In the genomic region with DNA sequence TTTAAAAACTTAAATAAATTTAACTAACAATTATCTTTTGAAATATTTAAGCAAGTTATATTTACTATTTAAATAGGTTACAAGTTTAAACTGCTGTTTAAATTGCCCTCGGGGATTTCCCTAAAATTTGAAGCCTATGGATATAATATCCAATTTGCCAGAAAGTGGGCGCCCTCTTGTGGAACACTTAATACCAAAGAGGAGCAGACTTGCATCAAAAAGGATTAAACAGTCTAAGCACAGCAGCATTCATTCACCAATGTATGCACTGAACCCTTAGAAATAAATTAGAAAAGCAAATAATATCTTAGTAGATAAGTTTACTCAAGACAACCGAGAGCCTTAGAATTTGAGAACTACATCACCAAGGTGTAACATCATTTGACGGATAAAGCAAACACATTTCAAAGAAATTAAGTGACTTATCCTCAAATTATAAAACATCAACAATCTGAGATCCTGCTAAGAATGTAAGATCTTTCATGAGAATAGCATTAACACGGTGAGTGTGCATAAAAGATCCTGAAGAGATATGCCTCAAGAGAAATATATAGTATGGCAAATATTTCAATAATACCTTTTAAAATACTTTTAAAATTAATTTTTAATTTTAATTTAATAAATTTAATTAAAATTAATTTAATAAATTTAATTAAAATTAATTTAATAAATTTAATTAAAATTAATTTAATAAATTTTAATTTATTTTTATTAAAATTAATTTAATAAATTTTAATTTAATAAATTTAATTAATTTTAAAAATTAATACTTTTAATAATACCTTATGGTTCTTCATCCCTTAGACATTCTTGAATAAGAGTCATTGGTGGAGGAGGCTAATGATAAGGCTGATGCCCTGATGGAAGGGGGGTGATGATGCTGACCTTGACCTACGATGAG, we compare ENCODE assay signal across 7 cellular contexts. TPM values are rescaled to one million over a fixed set of nuclear protein-coding genes. Genes with fewer than 3 reads are reported as not detected.
DNase-seq lines count a peak whose midpoint lies in the region; TF ChIP-seq lines count a peak whose summit lies in the region.

No MANE protein-coding gene starts in this region.

- H3K27me3 ChIP-seq in OCI-LY1 (ENCODE audit: insufficient read depth, low read length), result no peaks in the 10 kb centered on the region
- H3K27me3 ChIP-seq in uterus, result no peaks in the 10 kb centered on the region

- H3F3A ChIP-seq in OCI-LY1 (ENCODE audit: insufficient read depth, low read length), result no peaks in the 10 kb centered on the region

- no peak overlapping the region for H3K27ac Mint-ChIP-seq in chondrocyte (ENCODE audit: unreplicated experiment)

- no peak overlapping the region for H3K27ac ChIP-seq in OCI-LY1 (ENCODE audit: low read depth, low read length, poor library complexity, severe bottlenecking)
- H3K27ac ChIP-seq in uterus, result no peak overlapping the region

- peaks cover 10% of the 10 kb centered on the region for H3K27me3 Mint-ChIP-seq in chondrocyte (ENCODE audit: low read depth)

- H3K4me1 ChIP-seq in OCI-LY1 (ENCODE audit: insufficient read depth, low read length, severe bottlenecking) (no peaks in the 10 kb centered on the region), uterus (no peaks in the 10 kb centered on the region)

- H3K36me3 Mint-ChIP-seq in chondrocyte (ENCODE audit: low read depth), result no peaks in the 10 kb centered on the region

- no peak overlapping the region for H3K9ac ChIP-seq in OCI-LY1 (ENCODE audit: low read length)

- no peak overlapping the region for H3K4me3 ChIP-seq in OCI-LY1 (ENCODE audit: low read depth, low read length, poor library complexity, severe bottlenecking)
- H3K4me3 ChIP-seq in uterus, result no peak overlapping the region

- no peak overlapping the region for H3K4me2 ChIP-seq in OCI-LY1 (ENCODE audit: low read length)

- DNase-seq in EL (peak; percentile 50), chondrocyte (ENCODE audit: low spot score) (no peak), lung microvascular endothelial cell (ENCODE audit: low read depth in 2 of 2) (peak; percentile 56 to 69), uterus (peak in 1 of 2 donors; percentile 24)
- DNase-seq in effector CD4-positive, alpha-beta T cell, result no peak

- TF ChIP-seq CTCF in OCI-LY1 (IDR thresholded peaks at IDR 0.05; ENCODE audit: low read length) (peak; percentile 73), chondrocyte (IDR thresholded peaks at IDR 0.05) (peak; percentile 92), uterus (IDR thresholded peaks at IDR 0.05) (peak; percentile 36 to 49 (median 43))

- H3K4me1 Mint-ChIP-seq in chondrocyte (ENCODE audit: low read depth), result no peaks in the 10 kb centered on the region

- no peak for TF ChIP-seq EP300 in Ishikawa (IDR thresholded peaks at IDR 0.05; ENCODE audit: borderline replicate concordance)

- no peak overlapping the region for H2AFZ ChIP-seq in OCI-LY1 (ENCODE audit: low read length)

- H3K9me3 Mint-ChIP-seq in chondrocyte (ENCODE audit: low read depth), result peaks cover 2% of the 10 kb centered on the region

- H3K79me2 ChIP-seq in OCI-LY1 (ENCODE audit: insufficient read depth, low read length), result no peaks in the 10 kb centered on the region

- H3K9me3 ChIP-seq in OCI-LY1 (ENCODE audit: low read length) (no peaks in the 10 kb centered on the region), uterus (no peaks in the 10 kb centered on the region)

- no peaks in the 10 kb centered on the region for H3K9me2 ChIP-seq in OCI-LY1 (ENCODE audit: low read depth, low read length)

- TF ChIP-seq RAD21 in Ishikawa (IDR thresholded peaks at IDR 0.05; ENCODE audit: low read depth), result peak; percentile 86

- no peak overlapping the region for H3K4me3 Mint-ChIP-seq in chondrocyte (ENCODE audit: unreplicated experiment)

- H4K20me1 ChIP-seq in OCI-LY1 (ENCODE audit: insufficient read depth, low read length), result no peaks in the 10 kb centered on the region

- H3K36me3 ChIP-seq in OCI-LY1 (ENCODE audit: insufficient read depth, low read length) (no peaks in the 10 kb centered on the region), uterus (no peaks in the 10 kb centered on the region)

- intact Hi-C loops in uterus (cut with DNase I; ENCODE audit: low total_unique reads), result no loop called here

- TF ChIP-seq POLR2A in uterus (IDR thresholded peaks at IDR 0.05), result no peak

TF ChIP-seq in Ishikawa, 13 proteins besides CTCF, POLR2A, EP300 and RAD21:
- no peak for TF ChIP-seq TCF12 (IDR thresholded peaks at IDR 0.05; ENCODE audit: low read depth)
- TF ChIP-seq, protein P1, sequence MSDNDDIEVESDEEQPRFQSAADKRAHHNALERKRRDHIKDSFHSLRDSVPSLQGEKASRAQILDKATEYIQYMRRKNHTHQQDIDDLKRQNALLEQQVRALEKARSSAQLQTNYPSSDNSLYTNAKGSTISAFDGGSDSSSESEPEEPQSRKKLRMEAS (IDR thresholded peaks at IDR 0.05), result no peak
- no peak for TF ChIP-seq TAF1 (IDR thresholded peaks at IDR 0.05; ENCODE audit: low read depth)
- no peak for TF ChIP-seq CREB1 (IDR thresholded peaks at IDR 0.05; ENCODE audit: low read depth)
- no peak for TF ChIP-seq EGR1 (IDR thresholded peaks at IDR 0.05)
- no peak for TF ChIP-seq CEBPB (IDR thresholded peaks at IDR 0.05)
- TF ChIP-seq YY1 (IDR thresholded peaks at IDR 0.05; ENCODE audit: low read depth), result no peak
- TF ChIP-seq, protein P2, sequence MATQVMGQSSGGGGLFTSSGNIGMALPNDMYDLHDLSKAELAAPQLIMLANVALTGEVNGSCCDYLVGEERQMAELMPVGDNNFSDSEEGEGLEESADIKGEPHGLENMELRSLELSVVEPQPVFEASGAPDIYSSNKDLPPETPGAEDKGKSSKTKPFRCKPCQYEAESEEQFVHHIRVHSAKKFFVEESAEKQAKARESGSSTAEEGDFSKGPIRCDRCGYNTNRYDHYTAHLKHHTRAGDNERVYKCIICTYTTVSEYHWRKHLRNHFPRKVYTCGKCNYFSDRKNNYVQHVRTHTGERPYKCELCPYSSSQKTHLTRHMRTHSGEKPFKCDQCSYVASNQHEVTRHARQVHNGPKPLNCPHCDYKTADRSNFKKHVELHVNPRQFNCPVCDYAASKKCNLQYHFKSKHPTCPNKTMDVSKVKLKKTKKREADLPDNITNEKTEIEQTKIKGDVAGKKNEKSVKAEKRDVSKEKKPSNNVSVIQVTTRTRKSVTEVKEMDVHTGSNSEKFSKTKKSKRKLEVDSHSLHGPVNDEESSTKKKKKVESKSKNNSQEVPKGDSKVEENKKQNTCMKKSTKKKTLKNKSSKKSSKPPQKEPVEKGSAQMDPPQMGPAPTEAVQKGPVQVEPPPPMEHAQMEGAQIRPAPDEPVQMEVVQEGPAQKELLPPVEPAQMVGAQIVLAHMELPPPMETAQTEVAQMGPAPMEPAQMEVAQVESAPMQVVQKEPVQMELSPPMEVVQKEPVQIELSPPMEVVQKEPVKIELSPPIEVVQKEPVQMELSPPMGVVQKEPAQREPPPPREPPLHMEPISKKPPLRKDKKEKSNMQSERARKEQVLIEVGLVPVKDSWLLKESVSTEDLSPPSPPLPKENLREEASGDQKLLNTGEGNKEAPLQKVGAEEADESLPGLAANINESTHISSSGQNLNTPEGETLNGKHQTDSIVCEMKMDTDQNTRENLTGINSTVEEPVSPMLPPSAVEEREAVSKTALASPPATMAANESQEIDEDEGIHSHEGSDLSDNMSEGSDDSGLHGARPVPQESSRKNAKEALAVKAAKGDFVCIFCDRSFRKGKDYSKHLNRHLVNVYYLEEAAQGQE (IDR thresholded peaks at IDR 0.05; ENCODE audit: low read depth), result no peak
- TF ChIP-seq, protein P3, sequence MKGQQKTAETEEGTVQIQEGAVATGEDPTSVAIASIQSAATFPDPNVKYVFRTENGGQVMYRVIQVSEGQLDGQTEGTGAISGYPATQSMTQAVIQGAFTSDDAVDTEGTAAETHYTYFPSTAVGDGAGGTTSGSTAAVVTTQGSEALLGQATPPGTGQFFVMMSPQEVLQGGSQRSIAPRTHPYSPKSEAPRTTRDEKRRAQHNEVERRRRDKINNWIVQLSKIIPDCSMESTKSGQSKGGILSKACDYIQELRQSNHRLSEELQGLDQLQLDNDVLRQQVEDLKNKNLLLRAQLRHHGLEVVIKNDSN (IDR thresholded peaks at IDR 0.05), result no peak
- no peak for TF ChIP-seq TEAD4 (IDR thresholded peaks at IDR 0.05)
- TF ChIP-seq NFIC (IDR thresholded peaks at IDR 0.05), result no peak
TF ChIP-seq in Ishikawa: peak in this region for 0.

RNA-seq across cellular contexts. Expression of a gene that starts 11.5 kb away (rescaled TPM):
- total RNA-seq in chondrocyte (not detected in 3 replicates), lung microvascular endothelial cell (not detected in 2 replicates), uterus (under 1 TPM in 1 of 4 donors, not detected in 3; under 0.01 TPM)

RNA-seq across cellular contexts. Expression of a gene that starts 35.0 kb away (rescaled TPM):
- not detected in 3 replicates for total RNA-seq in chondrocyte
- not detected in 2 replicates for total RNA-seq in lung microvascular endothelial cell
- 1 to 10 TPM in 1 of 4 donors, not detected in 3; 2.3 TPM for total RNA-seq in uterus

RNA-seq across cellular contexts. Expression of a gene that starts 46.6 kb away (rescaled TPM):
- total RNA-seq in chondrocyte (not detected in 3 replicates), lung microvascular endothelial cell (not detected in 2 replicates), uterus (1 to 10 TPM in 1 of 4 donors, not detected in 3; 3.9 TPM)

Comparison
In these comparisons a context has a peak if more than half of its experiments do, and no peak if none do; other contexts are left out.
1. DNase-seq: peak in EL (single experiment) and lung microvascular endothelial cell (2 of 2); none in chondrocyte (single experiment) and effector CD4-positive, alpha-beta T cell (single experiment).
2. Peak in every context shown above with its lines, with median percentiles within 50 percentile points of each other: CTCF ChIP-seq.